Comparison of ENCODE assay signal across 1 cellular context in genomic region chr1:17494114-17494729, GRCh38.
A peak's percentile ranks its signal among the peaks of the same experiment; 100 is the strongest.
TF ChIP-seq lines count a peak whose summit lies in the region.

No MANE protein-coding gene starts in this region.

TF ChIP-seq in H1, 55 proteins besides CTCF, POLR2A, EP300 and RAD21 (continued from another document):
- TF ChIP-seq HDAC6 (IDR thresholded peaks at IDR 0.05; ENCODE audit: low read depth, low read length), result no peak
- peak in 1 of 2 experiments; percentile 41; a peak in 1 of 4 replicates for TF ChIP-seq SIN3A (conservative IDR thresholded peaks at IDR 0.05 in 1 of 2, IDR thresholded peaks at IDR 0.05 in 1 of 2; ENCODE audit: low read depth in 1 of 2, low read length in 2 of 2)
- TF ChIP-seq POLR2AphosphoS5 (IDR thresholded peaks at IDR 0.05; ENCODE audit: low read depth, low read length), result no peak
- no peak for TF ChIP-seq PHF8 (conservative IDR thresholded peaks at IDR 0.05; ENCODE audit: low read depth, low read length)
- TF ChIP-seq SP2 (IDR thresholded peaks at IDR 0.05; ENCODE audit: low read length), result no peak
- TF ChIP-seq, protein P1, sequence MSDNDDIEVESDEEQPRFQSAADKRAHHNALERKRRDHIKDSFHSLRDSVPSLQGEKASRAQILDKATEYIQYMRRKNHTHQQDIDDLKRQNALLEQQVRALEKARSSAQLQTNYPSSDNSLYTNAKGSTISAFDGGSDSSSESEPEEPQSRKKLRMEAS (IDR thresholded peaks at IDR 0.05), result 0 out of 2 replicates have a peak, but pooled peaks have one; percentile 10
- TF ChIP-seq BACH1 (IDR thresholded peaks at IDR 0.05; ENCODE audit: low read length), result peak; percentile 93
- peak; percentile 18; the same call in 1 of the 2 replicates for TF ChIP-seq GABPA (IDR thresholded peaks at IDR 0.05; ENCODE audit: borderline replicate concordance, insufficient read depth, low read length)
- peak; percentile 95 for TF ChIP-seq JUN (IDR thresholded peaks at IDR 0.05; ENCODE audit: low read depth, low read length)
- TF ChIP-seq EGR1 (IDR thresholded peaks at IDR 0.05; ENCODE audit: borderline replicate concordance, low read depth, low read length), result no peak
- no peak for TF ChIP-seq CEBPB (IDR thresholded peaks at IDR 0.05; ENCODE audit: low read depth, low read length)
- TF ChIP-seq KDM1A (IDR thresholded peaks at IDR 0.05; ENCODE audit: borderline replicate concordance, low read length), result no peak
- no peak for TF ChIP-seq CBX8 (IDR thresholded peaks at IDR 0.05; ENCODE audit: borderline replicate concordance, low read depth, low read length)
- TF ChIP-seq RNF2 (IDR thresholded peaks at IDR 0.05; ENCODE audit: borderline replicate concordance, low read depth, low read length, missing control alignments, poor library complexity, severe bottlenecking), result no peak
- no peak for TF ChIP-seq SP1 (IDR thresholded peaks at IDR 0.05; ENCODE audit: low read depth, low read length)
- TF ChIP-seq CHD1 (IDR thresholded peaks at IDR 0.05; ENCODE audit: low read depth, low read length), result no peak
- TF ChIP-seq SP4 (IDR thresholded peaks at IDR 0.05; ENCODE audit: low read length), result 0 out of 2 replicates have a peak, but pooled peaks have one; percentile 20
